ENCODE assay signal across 1 cellular context in genomic region chr3:141860766-141861513, GRCh38.
A peak's percentile ranks its signal among the peaks of the same experiment; 100 is the strongest.
TF ChIP-seq lines count a peak whose summit lies in the region.

No MANE protein-coding gene starts in this region.

TF ChIP-seq in K562, 482 proteins besides CTCF, POLR2A, EP300 and RAD21 (continues in another document):
- 0 out of 2 replicates have a peak, but pooled peaks have one; percentile 2 for TF ChIP-seq JUND (IDR thresholded peaks at IDR 0.05; ENCODE audit: borderline replicate concordance, low read depth, low read length)
- TF ChIP-seq JUND (tag; IDR thresholded peaks at IDR 0.05; ENCODE audit: borderline replicate concordance, low read depth, low read length), result no peak
- no peak for TF ChIP-seq ZNF124 (CRISPR knock-in tag; IDR thresholded peaks at IDR 0.05)
- TF ChIP-seq L3MBTL2 (IDR thresholded peaks at IDR 0.05), result peak; percentile 87
- TF ChIP-seq ZNF395 (CRISPR knock-in tag; IDR thresholded peaks at IDR 0.05), result peak; percentile 83; the same call in 1 of the 2 replicates
- TF ChIP-seq MEF2D (tag; conservative IDR thresholded peaks at IDR 0.05; ENCODE audit: low read depth), result peak; percentile 58; the same call in 1 of the 2 replicates
- peak; percentile 57; the same call in 1 of the 2 replicates for TF ChIP-seq ZNF644 (tag; IDR thresholded peaks at IDR 0.05; ENCODE audit: low read depth)
- no peak for TF ChIP-seq ZNF830 (CRISPR knock-in tag; IDR thresholded peaks at IDR 0.05)
- TF ChIP-seq NR4A1 (CRISPR knock-in tag; IDR thresholded peaks at IDR 0.05), result no peak
- 0 out of 2 replicates have a peak, but pooled peaks have one; percentile 53 for TF ChIP-seq NR4A1 (tag; IDR thresholded peaks at IDR 0.05)
- 0 out of 2 replicates have a peak, but pooled peaks have one; percentile 8 for TF ChIP-seq ZKSCAN8 (CRISPR knock-in tag; IDR thresholded peaks at IDR 0.05)
- no peak for TF ChIP-seq GTF2B (IDR thresholded peaks at IDR 0.05; ENCODE audit: extremely low read depth, insufficient read length)
- peak; percentile 37; the same call in 1 of the 2 replicates for TF ChIP-seq FOSL1 (tag; conservative IDR thresholded peaks at IDR 0.05)
- 0 out of 2 replicates have a peak, but pooled peaks have one; percentile 27 for TF ChIP-seq CXXC5 (CRISPR knock-in tag; IDR thresholded peaks at IDR 0.05)
- TF ChIP-seq ZNF175 (CRISPR knock-in tag; IDR thresholded peaks at IDR 0.05; ENCODE audit: low read depth), result peak; percentile 83; the same call in 1 of the 2 replicates
- TF ChIP-seq CTBP1 (IDR thresholded peaks at IDR 0.05; ENCODE audit: borderline replicate concordance), result peak; percentile 22; the same call in 1 of the 2 replicates
- TF ChIP-seq SPI1 (IDR thresholded peaks at IDR 0.05; ENCODE audit: borderline replicate concordance, low read depth, low read length), result no peak
- TF ChIP-seq ZNF592 (IDR thresholded peaks at IDR 0.05), result peak; percentile 75
- peak; percentile 47; the same call in 1 of the 2 replicates for TF ChIP-seq SMARCA4 (IDR thresholded peaks at IDR 0.05)
- peak; percentile 84; the same call in 1 of the 2 replicates for TF ChIP-seq DMBX1 (CRISPR knock-in tag; IDR thresholded peaks at IDR 0.05; ENCODE audit: borderline replicate concordance)
- peak in 1 of 2 experiments; percentile 25; a peak in 1 of 4 replicates for TF ChIP-seq MNT (conservative IDR thresholded peaks at IDR 0.05)
- peak; percentile 67 for TF ChIP-seq HMBOX1 (IDR thresholded peaks at IDR 0.05)
- TF ChIP-seq E2F4 (CRISPR knock-in tag; IDR thresholded peaks at IDR 0.05; ENCODE audit: low read depth), result no peak
- TF ChIP-seq ZNF589 (CRISPR knock-in tag; IDR thresholded peaks at IDR 0.05; ENCODE audit: low read depth), result peak; percentile 87
- peak; percentile 32; the same call in 1 of the 2 replicates for TF ChIP-seq SMAD4 (CRISPR knock-in tag; conservative IDR thresholded peaks at IDR 0.05)
- peak; percentile 55 for TF ChIP-seq GABPA (tag; conservative IDR thresholded peaks at IDR 0.05; ENCODE audit: low read depth)
- no peak for TF ChIP-seq ZNF778 (CRISPR knock-in tag; IDR thresholded peaks at IDR 0.05)
- no peak for TF ChIP-seq SNAPC5 (CRISPR knock-in tag; IDR thresholded peaks at IDR 0.05)
- TF ChIP-seq MGA (IDR thresholded peaks at IDR 0.05), result peak; percentile 81
- 0 out of 2 replicates have a peak, but pooled peaks have one; percentile 46 for TF ChIP-seq FOXM1 (IDR thresholded peaks at IDR 0.05; ENCODE audit: low read depth)
- TF ChIP-seq FOXM1 (CRISPR knock-in tag; IDR thresholded peaks at IDR 0.05; ENCODE audit: low read depth), result no peak
- peak; percentile 41; the same call in 1 of the 2 replicates for TF ChIP-seq EP400 (IDR thresholded peaks at IDR 0.05)
- TF ChIP-seq ZC3H8 (IDR thresholded peaks at IDR 0.05), result no peak
- TF ChIP-seq ARID1B (IDR thresholded peaks at IDR 0.05), result peak; percentile 55
- no peak for TF ChIP-seq SRF (CRISPR knock-in tag; IDR thresholded peaks at IDR 0.05)
- 0 out of 4 replicates have a peak, but pooled peaks of 1 of the 2 experiments have one; percentile 61 for TF ChIP-seq NONO (IDR thresholded peaks at IDR 0.05; ENCODE audit: low read depth in 2 of 2, low read length in 1 of 2)
- peak; percentile 53; the same call in 1 of the 2 replicates for TF ChIP-seq MYC (IDR thresholded peaks at IDR 0.05; ENCODE audit: low read depth, low read length)
- TF ChIP-seq MYC (CRISPR knock-in tag; IDR thresholded peaks at IDR 0.05; ENCODE audit: borderline replicate concordance, low read depth), result no peak
- peak; percentile 65; the same call in 1 of the 2 replicates for TF ChIP-seq ETV1 (tag; conservative IDR thresholded peaks at IDR 0.05; ENCODE audit: low read depth)
- TF ChIP-seq ZNF174 (CRISPR knock-in tag; IDR thresholded peaks at IDR 0.05), result no peak
- no peak for TF ChIP-seq HDAC1 (IDR thresholded peaks at IDR 0.05)
